In the genomic region with DNA sequence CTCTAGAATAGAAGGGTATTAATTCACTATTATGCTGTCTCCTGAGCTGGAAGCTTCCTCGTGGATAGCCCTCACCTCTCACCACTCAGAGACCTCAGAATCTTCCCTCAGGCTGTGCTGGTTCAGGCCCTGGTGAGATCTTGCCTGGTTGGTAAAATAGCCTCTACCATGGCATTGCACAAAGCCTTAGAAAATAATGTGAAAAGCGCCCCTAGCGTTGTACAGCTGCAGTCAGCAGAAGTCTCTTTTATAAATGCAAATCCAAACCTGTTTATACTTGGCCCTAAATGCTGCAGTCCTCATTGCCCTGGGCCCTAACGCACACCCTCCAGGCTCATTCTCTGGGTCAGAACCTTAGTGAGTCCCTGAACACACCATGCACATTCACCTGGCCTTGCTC, we compare ENCODE assay signal across 18 cellular contexts.
DNase-seq lines count a peak whose midpoint lies in the region; ATAC-seq and TF ChIP-seq lines count a peak whose summit lies in the region.
"Had no signal": no experiment of that assay in that cellular context is flagged by ENCODE, and none has a peak within 500 bp of the region (broad histone marks: within the 10 kb centered on the region; RNA-seq: fewer than 3 reads in every experiment).

No MANE protein-coding gene starts in this region.

- H3K4me3 ChIP-seq in OCI-LY1 (ENCODE audit: low read depth, low read length, poor library complexity, severe bottlenecking), result no peak overlapping the region
- H3K4me3 ChIP-seq: breast epithelium, upper lobe of left lung had no signal

- no peaks in the 10 kb centered on the region for H3K79me2 ChIP-seq in OCI-LY1 (ENCODE audit: insufficient read depth, low read length)

- H3K36me3 Mint-ChIP-seq in endothelial cell (ENCODE audit: low read depth, unreplicated experiment), result no peaks in the 10 kb centered on the region
- H3K36me3 Mint-ChIP-seq: activated naive CD4-positive, alpha-beta T cell treated with anti-CD3 and anti-CD28 coated beads, Interleukin-2, amount 50 U/mL, for 24 hours; immature natural killer cell had no signal

- no peak overlapping the region for H2AFZ ChIP-seq in OCI-LY1 (ENCODE audit: low read length)

- H3K4me1 Mint-ChIP-seq in endothelial cell (ENCODE audit: unreplicated experiment), result no peaks in the 10 kb centered on the region
- H3K4me1 Mint-ChIP-seq: activated naive CD4-positive, alpha-beta T cell treated with anti-CD3 and anti-CD28 coated beads, Interleukin-2, amount 50 U/mL, for 24 hours; immature natural killer cell had no signal

- no peaks in the 10 kb centered on the region for H3K9me3 Mint-ChIP-seq in endothelial cell (ENCODE audit: unreplicated experiment)
- H3K9me3 Mint-ChIP-seq: activated naive CD4-positive, alpha-beta T cell treated with anti-CD3 and anti-CD28 coated beads, Interleukin-2, amount 50 U/mL, for 24 hours had no signal

- no peak overlapping the region for H3K4me2 ChIP-seq in OCI-LY1 (ENCODE audit: low read length)

- H4K20me1 ChIP-seq in OCI-LY1 (ENCODE audit: insufficient read depth, low read length), result no peaks in the 10 kb centered on the region

- no peak overlapping the region for H3K4me3 Mint-ChIP-seq in endothelial cell (ENCODE audit: unreplicated experiment)
- H3K4me3 Mint-ChIP-seq: activated naive CD4-positive, alpha-beta T cell treated with anti-CD3 and anti-CD28 coated beads, Interleukin-2, amount 50 U/mL, for 24 hours; immature natural killer cell had no signal

- H3K27ac ChIP-seq in 22Rv1, result no peak overlapping the region
- no peak overlapping the region for H3K27ac ChIP-seq in OCI-LY1 (ENCODE audit: low read depth, low read length, poor library complexity, severe bottlenecking)
- H3K27ac ChIP-seq: breast epithelium, upper lobe of left lung had no signal

- ATAC-seq in HG02973 (IDR thresholded peaks at IDR 0.05; ENCODE audit: unreplicated experiment), result no peak
- no peak for ATAC-seq in GM19463 (IDR thresholded peaks at IDR 0.05; ENCODE audit: unreplicated experiment)
- ATAC-seq: sciatic nerve had no signal

- peaks cover 8% of the 10 kb centered on the region for H3K27me3 Mint-ChIP-seq in endothelial cell (ENCODE audit: unreplicated experiment)

- no peaks in the 10 kb centered on the region for H3K36me3 ChIP-seq in OCI-LY1 (ENCODE audit: insufficient read depth, low read length)
- H3K36me3 ChIP-seq: breast epithelium, upper lobe of left lung had no signal

- peak; percentile 48 for TF ChIP-seq CTCF in 22Rv1 (IDR thresholded peaks at IDR 0.05)
- peak; percentile 21; the same call in 1 of the 3 replicates for TF ChIP-seq CTCF in GM12872 (IDR thresholded peaks at IDR 0.05; ENCODE audit: insufficient read depth, low read depth, low read length)
- peak; percentile 44; the same call in 1 of the 2 replicates for TF ChIP-seq CTCF in OCI-LY1 (IDR thresholded peaks at IDR 0.05; ENCODE audit: low read length)
- TF ChIP-seq CTCF in endothelial cell (IDR thresholded peaks at IDR 0.05; ENCODE audit: unreplicated experiment), result peak; percentile 21

- H3K4me1 ChIP-seq in OCI-LY1 (ENCODE audit: insufficient read depth, low read length, severe bottlenecking), result no peaks in the 10 kb centered on the region
- H3K4me1 ChIP-seq: breast epithelium, upper lobe of left lung had no signal

- H3K9me2 ChIP-seq in OCI-LY1 (ENCODE audit: low read depth, low read length), result no peaks in the 10 kb centered on the region

- no peaks in the 10 kb centered on the region for H3F3A ChIP-seq in OCI-LY1 (ENCODE audit: insufficient read depth, low read length)

- H3K27me3 ChIP-seq in OCI-LY1 (ENCODE audit: insufficient read depth, low read length), result no peaks in the 10 kb centered on the region
- H3K27me3 ChIP-seq: breast epithelium, upper lobe of left lung had no signal

- H3K27ac Mint-ChIP-seq in endothelial cell (ENCODE audit: unreplicated experiment), result no peak overlapping the region
- H3K27ac Mint-ChIP-seq: activated naive CD4-positive, alpha-beta T cell treated with anti-CD3 and anti-CD28 coated beads, Interleukin-2, amount 50 U/mL, for 24 hours had no signal

- no peaks in the 10 kb centered on the region for H3K9me3 ChIP-seq in OCI-LY1 (ENCODE audit: low read length)
- H3K9me3 ChIP-seq: breast epithelium, upper lobe of left lung had no signal

- no peak overlapping the region for H3K9ac ChIP-seq in OCI-LY1 (ENCODE audit: low read length)

- DNase-seq in endothelial cell (ENCODE audit: low spot score) (no peak), germinal center (ENCODE audit: low spot score) (no peak), HuH-7 (ENCODE audit: low spot score) (no peak)
- DNase-seq: activated CD4-positive, CD25-positive, alpha-beta regulatory T cell treated with anti-CD3 and anti-CD28 coated beads, Interleukin-2, amount 50 U/mL, for 72 hours; effector memory CD4-positive, alpha-beta T cell; immature natural killer cell; NCI-H1417 treated with DMSO at 0.1 percent for 48 hours; NCI-H446 treated with DMSO at 0.1 percent for 48 hours; stimulated activated CD4-positive, alpha-beta T cell treated with anti-CD3 and anti-CD28 coated beads, Interleukin-4, amount 100 ng/mL, for 24 hours; upper lobe of left lung had no signal
